ENCODE assay signal across 13 cellular contexts in the genomic region with DNA sequence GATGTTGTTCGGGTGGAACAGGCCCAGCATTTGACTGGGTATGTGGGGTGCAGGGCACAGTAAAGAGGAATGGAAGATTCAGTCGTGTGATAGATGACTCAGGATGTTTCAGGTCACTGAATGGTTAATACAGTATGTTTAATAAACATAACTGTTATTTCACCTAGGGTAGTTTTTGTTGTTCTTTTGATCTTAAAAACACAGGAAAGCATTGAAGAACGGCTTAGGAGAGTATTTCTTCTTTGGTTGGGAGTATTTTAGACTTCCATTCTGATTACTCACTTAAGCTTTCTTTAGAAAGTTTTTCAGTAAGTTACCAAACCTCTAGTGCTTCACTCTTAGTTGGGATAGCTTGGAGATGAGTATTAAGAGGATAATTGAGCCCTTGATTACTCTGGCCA.
A peak's percentile ranks its signal among the peaks of the same experiment; 100 is the strongest.
DNase-seq lines count a peak whose midpoint lies in the region; ATAC-seq, FAIRE-seq and TF ChIP-seq lines count a peak whose summit lies in the region.
"Had no signal": no experiment of that assay in that cellular context is flagged by ENCODE, and none has a peak within 500 bp of the region (broad histone marks: within the 10 kb centered on the region; RNA-seq: fewer than 3 reads in every experiment).

No MANE protein-coding gene starts in this region.

- H3K9me3 ChIP-seq in endothelial cell of umbilical vein (replicated peaks; ENCODE audit: control insufficient read depth, insufficient read depth, low read length) (no peaks in the 10 kb centered on the region), osteoblast (ENCODE audit: low read depth, low read length) (no peaks in the 10 kb centered on the region)

- dilution Hi-C loops in endothelial cell of umbilical vein (cut with MboI; ENCODE audit: extremely low pct_ligation_motif_present, low sequenced_read_pairs) = no loop called here

- TF ChIP-seq POLR2A in endothelial cell of umbilical vein (IDR thresholded peaks at IDR 0.05; ENCODE audit: low read depth, low read length) = no peak

- H4K20me1 ChIP-seq in endothelial cell of umbilical vein (replicated peaks; ENCODE audit: control insufficient read depth, extremely low read depth, insufficient read depth, low read length) = no peaks in the 10 kb centered on the region
- H4K20me1 ChIP-seq in osteoblast (ENCODE audit: insufficient read depth, low read length) = no peaks in the 10 kb centered on the region

- no peaks in the 10 kb centered on the region for H3K9me1 ChIP-seq in endothelial cell of umbilical vein (replicated peaks; ENCODE audit: control insufficient read depth, extremely low read depth, insufficient read depth, low read length)

- H3K4me2 ChIP-seq in endothelial cell of umbilical vein (ENCODE audit: insufficient read depth, low read length) (no peak overlapping the region), osteoblast (ENCODE audit: insufficient read depth, low read length) (peak overlapping the region; percentile 17)

- FAIRE-seq in D721Med (lab: Jason Lieb, UNC) = peak; percentile 41
- FAIRE-seq in endothelial cell of umbilical vein (lab: Jason Lieb, UNC) = no peak

- ATAC-seq in HG03280 (IDR thresholded peaks at IDR 0.05; ENCODE audit: unreplicated experiment) = no peak
- ATAC-seq: activated CD8-positive, alpha-beta T cell treated with anti-CD3 and anti-CD28 coated beads for 36 hours; T-cell had no signal

- no peaks in the 10 kb centered on the region for H3K36me3 ChIP-seq in endothelial cell of umbilical vein (ENCODE audit: control insufficient read depth in 2 of 2, extremely low read depth in 1 of 2, insufficient read depth in 2 of 2, low read length in 2 of 2)
- no peaks in the 10 kb centered on the region for H3K36me3 ChIP-seq in osteoblast (ENCODE audit: insufficient read depth, low read length)

- DNase-seq in D721Med (ENCODE audit: insufficient read length, low spot score) (no peak), OCI-M1 (lab: John Stamatoyannopoulos, UW) (peak; percentile 4), endothelial cell of umbilical vein (ENCODE audit: low read depth, low spot score) (no peak), osteoblast (ENCODE audit: insufficient read length, low spot score, missing footprints) (no peak), GM19238 (ENCODE audit: insufficient read length, low spot score) (no peak)
- no peak for DNase-seq in activated CD4-positive, CD25-positive, alpha-beta regulatory T cell (lab: John Stamatoyannopoulos, UW)
- DNase-seq: activated CD8-positive, alpha-beta T cell treated with anti-CD3 and anti-CD28 coated beads for 36 hours; DMS 273 treated with DMSO at 0.1 percent for 48 hours; effector CD8-positive, alpha-beta T cell; hippocampal formation; NCI-H187 treated with DMSO at 0.1 percent for 48 hours; T-cell had no signal

- H3K27ac ChIP-seq in endothelial cell of umbilical vein (ENCODE audit: insufficient read depth, low read depth, low read length) (peak overlapping the region; percentile 18), osteoblast (ENCODE audit: low read depth, low read length) (peak overlapping the region; percentile 32)

- CTCF ChIA-PET in endothelial cell of umbilical vein (lab: Charles Lee) = no interaction called here

- BruUV-seq in endothelial cell of umbilical vein (replicated peaks; lab: Mats Ljungman, UMichigan) = no TSS peak

- TF ChIP-seq CTCF in D721Med (IDR thresholded peaks at IDR 0.05; ENCODE audit: insufficient read depth, missing control alignments) (no peak), endothelial cell of umbilical vein (IDR thresholded peaks at IDR 0.05; ENCODE audit: extremely low read depth in 1 of 2, insufficient read depth in 1 of 2, low read depth in 1 of 2, low read length in 2 of 2) (no peak), osteoblast (IDR thresholded peaks at IDR 0.05; ENCODE audit: extremely low read depth, low read depth, low read length) (no peak)

- H3K9ac ChIP-seq in endothelial cell of umbilical vein (replicated peaks; ENCODE audit: extremely low read depth, insufficient read depth, low read length) = no peak overlapping the region

- H3K4me3 ChIP-seq in endothelial cell of umbilical vein (replicated peaks in 1 of 3; ENCODE audit: insufficient read depth in 1 of 3, low read depth in 1 of 3, low read length in 3 of 3) (no peak overlapping the region), osteoblast (ENCODE audit: insufficient read depth, low read length) (no peak overlapping the region)

- POLR2A ChIA-PET in endothelial cell of umbilical vein (lab: Charles Lee) = no interaction called here

- peaks cover 30% of the 10 kb centered on the region for H3K79me2 ChIP-seq in endothelial cell of umbilical vein (ENCODE audit: control insufficient read depth, insufficient read depth, low read length)
- H3K79me2 ChIP-seq in osteoblast (ENCODE audit: insufficient read depth, low read length) = peaks cover 38% of the 10 kb centered on the region

- H3K4me1 ChIP-seq in endothelial cell of umbilical vein (ENCODE audit: control insufficient read depth, extremely low read depth, insufficient read depth, low read length) = peaks cover 12% of the 10 kb centered on the region
- H3K4me1 ChIP-seq in osteoblast (ENCODE audit: insufficient read depth, low read length) = peaks cover 5% of the 10 kb centered on the region

- intact Hi-C loops in endothelial cell of umbilical vein (cut with micrococcal nuclease) = no loop called here

- H3K27me3 ChIP-seq in endothelial cell of umbilical vein (ENCODE audit: control insufficient read depth in 2 of 2, insufficient read depth in 2 of 2, low read length in 2 of 2) = no peaks in the 10 kb centered on the region
- no peaks in the 10 kb centered on the region for H3K27me3 ChIP-seq in osteoblast (ENCODE audit: insufficient read depth, low read length)

- H2AFZ ChIP-seq in endothelial cell of umbilical vein (ENCODE audit: low read depth, low read length) (no peak overlapping the region), osteoblast (ENCODE audit: low read length) (no peak overlapping the region)

TF ChIP-seq in endothelial cell of umbilical vein, 7 proteins besides CTCF, POLR2A, EP300 and RAD21:
- no peak for TF ChIP-seq EZH2 (IDR thresholded peaks at IDR 0.05; ENCODE audit: borderline replicate concordance, low read depth, low read length, severe bottlenecking)
- no peak for TF ChIP-seq POLR2AphosphoS5 (IDR thresholded peaks at IDR 0.05; ENCODE audit: insufficient read depth, low read depth, low read length)
- TF ChIP-seq FOS (IDR thresholded peaks at IDR 0.05; ENCODE audit: borderline replicate concordance, insufficient read depth, low read length) = no peak
- TF ChIP-seq, protein P1, sequence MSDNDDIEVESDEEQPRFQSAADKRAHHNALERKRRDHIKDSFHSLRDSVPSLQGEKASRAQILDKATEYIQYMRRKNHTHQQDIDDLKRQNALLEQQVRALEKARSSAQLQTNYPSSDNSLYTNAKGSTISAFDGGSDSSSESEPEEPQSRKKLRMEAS (IDR thresholded peaks at IDR 0.05; ENCODE audit: insufficient read depth, insufficient read length) = no peak
